ENCODE assay signal across 9 cellular contexts in genomic region chr5:10555134-10555733, GRCh38. TPM values are rescaled to one million over a fixed set of nuclear protein-coding genes. Genes with fewer than 3 reads are reported as not detected.
DNase-seq lines count a peak whose midpoint lies in the region; FAIRE-seq and TF ChIP-seq lines count a peak whose summit lies in the region.
"Had no signal": no experiment of that assay in that cellular context is flagged by ENCODE, and none has a peak within 500 bp of the region (broad histone marks: within the 10 kb centered on the region; RNA-seq: fewer than 3 reads in every experiment).

No MANE protein-coding gene starts in this region.

- H3K9me3 ChIP-seq in adipocyte (ENCODE audit: control insufficient read depth, low read length) (no peaks in the 10 kb centered on the region), right atrium auricular region (no peaks in the 10 kb centered on the region), left ventricle myocardium inferior (replicated peaks) (no peaks in the 10 kb centered on the region)

- H3K27me3 ChIP-seq in adipocyte (replicated peaks; ENCODE audit: control insufficient read depth, insufficient read depth, low read length) (no peaks in the 10 kb centered on the region), right atrium auricular region (no peaks in the 10 kb centered on the region), left ventricle myocardium inferior (ENCODE audit: low read depth) (no peaks in the 10 kb centered on the region)

- H3K36me3 Mint-ChIP-seq in T-helper 2 cell treated with Interferon-gamma antibody and Interleukin-4, amounts not matched to agents 5 μg/mL and 100 μg/mL, for 36 hours (ENCODE audit: low read depth) = no peaks in the 10 kb centered on the region

- peak; percentile 48 for FAIRE-seq in HTR-8/SVneo (lab: Jason Lieb, UNC)
- FAIRE-seq: colon had no signal

- H3K27ac ChIP-seq in right atrium auricular region (no peak overlapping the region), left ventricle myocardium inferior (replicated peaks) (no peak overlapping the region)

- H3K4me1 ChIP-seq in adipocyte (ENCODE audit: control insufficient read depth, insufficient read depth, low read length) = peaks cover 48% of the 10 kb centered on the region
- H3K4me1 ChIP-seq in right atrium auricular region = peaks cover 0 to 16% of the 10 kb centered on the region in 2 donors
- peaks cover 37% of the 10 kb centered on the region for H3K4me1 ChIP-seq in left ventricle myocardium inferior

- H3K4me3 ChIP-seq in adipocyte (ENCODE audit: low read length) (no peak overlapping the region), right atrium auricular region (no peak overlapping the region), left ventricle myocardium inferior (no peak overlapping the region)

- H3K27ac Mint-ChIP-seq in T-helper 2 cell treated with Interferon-gamma antibody and Interleukin-4, amounts not matched to agents 5 μg/mL and 100 μg/mL, for 36 hours = no peak overlapping the region

- H3K9me3 Mint-ChIP-seq in T-helper 2 cell treated with Interferon-gamma antibody and Interleukin-4, amounts not matched to agents 5 μg/mL and 100 μg/mL, for 36 hours = no peaks in the 10 kb centered on the region

- TF ChIP-seq CTCF in right atrium auricular region (IDR thresholded peaks at IDR 0.05) = no peak
- TF ChIP-seq CTCF in left ventricle myocardium inferior (IDR thresholded peaks at IDR 0.05; ENCODE audit: borderline replicate concordance) = no peak

- peaks cover 22% of the 10 kb centered on the region for H3K4me1 Mint-ChIP-seq in T-helper 2 cell treated with Interferon-gamma antibody and Interleukin-4, amounts not matched to agents 5 μg/mL and 100 μg/mL, for 36 hours (ENCODE audit: low read depth)

- H3K36me3 ChIP-seq in adipocyte (ENCODE audit: control insufficient read depth, insufficient read depth, low read length, severe bottlenecking) (no peaks in the 10 kb centered on the region), right atrium auricular region (no peaks in the 10 kb centered on the region), left ventricle myocardium inferior (no peaks in the 10 kb centered on the region)

- peaks cover 35% of the 10 kb centered on the region for H3K27me3 Mint-ChIP-seq in T-helper 2 cell treated with Interferon-gamma antibody and Interleukin-4, amounts not matched to agents 5 μg/mL and 100 μg/mL, for 36 hours (ENCODE audit: low read depth)

- H3K9ac ChIP-seq in adipocyte (ENCODE audit: low read length) = no peak overlapping the region

- intact Hi-C loops in left ventricle myocardium inferior (cut with micrococcal nuclease) = loop anchor here (10.0 kb wide), 1 partner anchor 70 kb away; no protein-coding TSS in a partner anchor

- DNase-seq in COLO829 (ENCODE audit: low spot score) (peak; percentile 48), HTR-8/SVneo (ENCODE audit: insufficient read length, low spot score) (peak; percentile 97), adipocyte (ENCODE audit: low read depth) (peak; percentile 77), lung microvascular endothelial cell (ENCODE audit: low read depth in 2 of 2) (peak; percentile 31 to 84), hippocampal formation (lab: John Stamatoyannopoulos, UW) (no peak), right atrium auricular region (ENCODE audit: low spot score) (no peak), left ventricle myocardium inferior (no peak)
- DNase-seq in T-helper 2 cell treated with Interferon-gamma antibody and Interleukin-4, amounts not matched to agents 5 μg/mL and 100 μg/mL, for 36 hours (ENCODE audit: low spot score) = no peak

- no peak overlapping the region for H3K4me3 Mint-ChIP-seq in T-helper 2 cell treated with Interferon-gamma antibody and Interleukin-4, amounts not matched to agents 5 μg/mL and 100 μg/mL, for 36 hours

RNA-seq across cellular contexts. Expression of gene ANKRD33B, which starts 8.6 kb away (rescaled TPM):
- total RNA-seq in lung microvascular endothelial cell = 1.4 and 2.6 TPM in 2 replicates
- 1 to 10 TPM; 1.2 to 4.7 TPM for total RNA-seq in right atrium auricular region
- 15.2 TPM for total RNA-seq in left ventricle myocardium inferior

Comparison
In these comparisons a context has a peak if more than half of its experiments do, and no peak if none do; other contexts are left out.
1. DNase-seq: peak in COLO829 (single experiment), HTR-8/SVneo (single experiment), adipocyte (single experiment) and lung microvascular endothelial cell (2 of 2); none in hippocampal formation (0 of 2), right atrium auricular region (single experiment), T-helper 2 cell treated with Interferon-gamma antibody and Interleukin-4, amounts not matched to agents 5 μg/mL and 100 μg/mL, for 36 hours (single experiment) and left ventricle myocardium inferior (single experiment).